Comparison of ENCODE assay signal across 9 cellular contexts in the genomic region with DNA sequence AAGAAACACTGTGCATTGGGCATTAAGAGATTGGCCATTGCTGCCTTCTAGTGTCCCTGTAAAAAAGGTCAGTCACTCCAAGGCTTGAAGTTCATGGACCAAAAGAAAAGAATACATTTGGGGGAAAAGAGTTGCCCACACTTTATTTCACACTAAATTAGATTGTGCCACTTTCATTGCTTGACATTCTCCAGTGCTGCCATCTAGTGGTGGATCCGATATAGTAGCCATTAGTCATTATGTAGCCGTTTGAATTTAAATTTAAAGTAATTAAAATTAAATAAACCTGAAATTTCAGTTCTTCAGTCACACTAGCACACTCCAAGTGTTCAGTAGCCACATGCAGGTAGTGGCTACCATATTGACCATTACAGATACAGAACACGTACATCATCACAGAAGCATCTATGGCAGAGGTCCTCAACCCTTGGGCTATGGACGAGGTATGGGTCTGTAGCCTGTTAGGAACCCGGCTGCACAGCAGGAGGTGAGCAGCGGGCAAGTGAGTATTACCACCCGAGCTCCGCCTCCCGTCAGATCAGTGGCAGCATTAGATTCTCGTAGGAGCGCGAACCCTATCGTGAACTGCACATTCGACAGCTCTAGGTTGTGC.
DNase-seq lines count a peak whose midpoint lies in the region; ATAC-seq lines count a peak whose summit lies in the region.
"Had no signal": no experiment of that assay in that cellular context is flagged by ENCODE, and none has a peak within 500 bp of the region (broad histone marks: within the 10 kb centered on the region; RNA-seq: fewer than 3 reads in every experiment).

No MANE protein-coding gene starts in this region.

- H3K36me3 Mint-ChIP-seq in activated naive CD8-positive, alpha-beta T cell treated with anti-CD3 and anti-CD28 coated beads, Interleukin-2, amount 50 U/mL, for 24 hours (ENCODE audit: low read depth) = no peaks in the 10 kb centered on the region

- no peak for ATAC-seq in activated naive CD8-positive, alpha-beta T cell treated with anti-CD3 and anti-CD28 coated beads, Interleukin-2, amount 50 U/mL, for 24 hours
- no peak for ATAC-seq in GM19035 (IDR thresholded peaks at IDR 0.05; ENCODE audit: unreplicated experiment)

- no peak overlapping the region for H3K27ac Mint-ChIP-seq in activated naive CD8-positive, alpha-beta T cell treated with anti-CD3 and anti-CD28 coated beads, Interleukin-2, amount 50 U/mL, for 24 hours
- H3K27ac Mint-ChIP-seq: stimulated activated naive CD8-positive, alpha-beta T cell treated with anti-CD3 and anti-CD28 coated beads, Interleukin-15, Interleukin-2, amounts not matched to agents 100 ng/mL and 50 ng/mL, for 24 hours had no signal

- no peak overlapping the region for H3K4me3 Mint-ChIP-seq in activated naive CD8-positive, alpha-beta T cell treated with anti-CD3 and anti-CD28 coated beads, Interleukin-2, amount 50 U/mL, for 24 hours
- H3K4me3 Mint-ChIP-seq: stimulated activated naive CD8-positive, alpha-beta T cell treated with anti-CD3 and anti-CD28 coated beads, Interleukin-15, Interleukin-2, amounts not matched to agents 100 ng/mL and 50 ng/mL, for 24 hours had no signal

- peaks cover 19% of the 10 kb centered on the region for H3K27me3 Mint-ChIP-seq in activated naive CD8-positive, alpha-beta T cell treated with anti-CD3 and anti-CD28 coated beads, Interleukin-2, amount 50 U/mL, for 24 hours

- peak; percentile 36 for DNase-seq in activated T-cell treated with anti-CD3 and anti-CD28 coated beads for 4 hours
- no peak for DNase-seq in activated T-cell treated with anti-CD3 and anti-CD28 coated beads, Interleukin-2, amount 50 U/mL, for 48 hours
- peak; percentile 16 for DNase-seq in MV-4-11 (lab: John Stamatoyannopoulos, UW)
- peak; percentile 44 for DNase-seq in activated naive CD8-positive, alpha-beta T cell treated with anti-CD3 and anti-CD28 coated beads, Interleukin-2, amount 50 U/mL, for 24 hours
- DNase-seq in iris pigment epithelial cell (ENCODE audit: low read depth) = peak; percentile 47
- DNase-seq in stimulated activated CD8-positive, alpha-beta memory T cell treated with anti-CD3 and anti-CD28 coated beads, Interleukin-15, amount 100 ng/mL, for 1 hour (ENCODE audit: low read depth) = peak; percentile 21
- DNase-seq in NCI-H226 = no peak

- H3K4me1 Mint-ChIP-seq in activated naive CD8-positive, alpha-beta T cell treated with anti-CD3 and anti-CD28 coated beads, Interleukin-2, amount 50 U/mL, for 24 hours = no peaks in the 10 kb centered on the region

- H3K9me3 Mint-ChIP-seq in activated naive CD8-positive, alpha-beta T cell treated with anti-CD3 and anti-CD28 coated beads, Interleukin-2, amount 50 U/mL, for 24 hours = no peaks in the 10 kb centered on the region
- H3K9me3 Mint-ChIP-seq: stimulated activated naive CD8-positive, alpha-beta T cell treated with anti-CD3 and anti-CD28 coated beads, Interleukin-15, Interleukin-2, amounts not matched to agents 100 ng/mL and 50 ng/mL, for 24 hours had no signal

Comparison
In these comparisons a context has a peak if more than half of its experiments do, and no peak if none do; other contexts are left out.
1. DNase-seq: peak in activated T-cell treated with anti-CD3 and anti-CD28 coated beads for 4 hours (single experiment), MV-4-11 (single experiment), activated naive CD8-positive, alpha-beta T cell treated with anti-CD3 and anti-CD28 coated beads, Interleukin-2, amount 50 U/mL, for 24 hours (single experiment), iris pigment epithelial cell (single experiment) and stimulated activated CD8-positive, alpha-beta memory T cell treated with anti-CD3 and anti-CD28 coated beads, Interleukin-15, amount 100 ng/mL, for 1 hour (single experiment); none in activated T-cell treated with anti-CD3 and anti-CD28 coated beads, Interleukin-2, amount 50 U/mL, for 48 hours (0 of 2) and NCI-H226 (single experiment).